In genomic region chr19:5192568-5192967, GRCh38 we compare ENCODE assay signal across 16 cellular contexts.
DNase-seq lines count a peak whose midpoint lies in the region; TF ChIP-seq lines count a peak whose summit lies in the region.
"Had no signal": no experiment of that assay in that cellular context is flagged by ENCODE, and none has a peak within 500 bp of the region (broad histone marks: within the 10 kb centered on the region; RNA-seq: fewer than 3 reads in every experiment).

No MANE protein-coding gene starts in this region.

- H3K23me2 ChIP-seq in H9 (ENCODE audit: insufficient read length, low read depth, low read length, poor library complexity, severe bottlenecking) = no peaks in the 10 kb centered on the region

- H3K4ac ChIP-seq in H9 (ENCODE audit: low read depth, low read length) = peak overlapping the region; percentile 29; the same call in 1 of the 2 replicates
- no peak overlapping the region for H3K4ac ChIP-seq in mesenchymal stem cell (ENCODE audit: low read depth in 1 of 2, low read length in 2 of 2)

- peak overlapping the region; percentile 54 for H3K18ac ChIP-seq in H9 (ENCODE audit: insufficient read length, low read depth, low read length)
- no peak overlapping the region for H3K18ac ChIP-seq in mesenchymal stem cell (ENCODE audit: low read depth in 1 of 2, low read length in 2 of 2)

- H3K27me3 Mint-ChIP-seq in H9 (ENCODE audit: low read depth) (0 out of 2 replicates have a peak, but pooled peaks cover 1% of the 10 kb centered on the region), neural progenitor cell (ENCODE audit: insufficient read depth, low read depth) (peaks cover 6% of the 10 kb centered on the region)
- H3K27me3 Mint-ChIP-seq in activated CD4-positive, alpha-beta memory T cell treated with anti-CD3 and anti-CD28 coated beads for 36 hours = peaks cover 3% of the 10 kb centered on the region

- no peak overlapping the region for H3K56ac ChIP-seq in H9 (ENCODE audit: insufficient read length, low read depth, low read length)

- no peaks in the 10 kb centered on the region for H3K9me3 ChIP-seq in H9 (ENCODE audit: control insufficient read depth, low read depth, low read length)
- no peaks in the 10 kb centered on the region for H3K9me3 ChIP-seq in neural progenitor cell (ENCODE audit: low read depth)
- no peaks in the 10 kb centered on the region for H3K9me3 ChIP-seq in osteoblast (ENCODE audit: low read depth, low read length)
- H3K9me3 ChIP-seq in mesenchymal stem cell (ENCODE audit: control insufficient read depth, low read length) = no peaks in the 10 kb centered on the region
- H3K9me3 ChIP-seq: A549, MG63 had no signal

- H4K20me1 ChIP-seq in H9 (ENCODE audit: control insufficient read depth, insufficient read depth, insufficient read length) (no peaks in the 10 kb centered on the region), neural progenitor cell (ENCODE audit: low read depth) (no peaks in the 10 kb centered on the region), osteoblast (ENCODE audit: insufficient read depth, low read length) (no peaks in the 10 kb centered on the region)

- H4K8ac ChIP-seq in H9 (replicated peaks; ENCODE audit: insufficient read length, low read depth, low read length) = no peak overlapping the region
- no peak overlapping the region for H4K8ac ChIP-seq in mesenchymal stem cell (ENCODE audit: low read length)

- H3K9me3 Mint-ChIP-seq in H9 = peaks cover 0 to 3% of the 10 kb centered on the region in 2 experiments; a peak in 1 of 5 replicates
- no peaks in the 10 kb centered on the region for H3K9me3 Mint-ChIP-seq in neural progenitor cell
- peaks cover 2% of the 10 kb centered on the region for H3K9me3 Mint-ChIP-seq in activated CD4-positive, alpha-beta memory T cell treated with anti-CD3 and anti-CD28 coated beads for 36 hours

- H3K36me3 ChIP-seq in neural progenitor cell = no peaks in the 10 kb centered on the region
- no peaks in the 10 kb centered on the region for H3K36me3 ChIP-seq in osteoblast (ENCODE audit: insufficient read depth, low read length)
- H3K36me3 ChIP-seq in mesenchymal stem cell (ENCODE audit: control insufficient read depth in 1 of 2, insufficient read depth in 2 of 2, low read depth in 1 of 2, low read length in 2 of 2) = no peaks in the 10 kb centered on the region
- H3K36me3 ChIP-seq: MG63 had no signal

- H3K36me3 Mint-ChIP-seq in H9 (ENCODE audit: insufficient read depth in 1 of 3, low read depth in 3 of 3) (peaks cover 0 to 3% (median 0%) of the 10 kb centered on the region in 3 experiments; a peak in 2 of 7 replicates), neural progenitor cell (peaks cover 6% of the 10 kb centered on the region)
- H3K36me3 Mint-ChIP-seq in activated CD4-positive, alpha-beta memory T cell treated with anti-CD3 and anti-CD28 coated beads for 36 hours = no peaks in the 10 kb centered on the region

- H3K9ac ChIP-seq in H9 (ENCODE audit: extremely low read depth, insufficient read length, low read length) (no peak overlapping the region), neural progenitor cell (no peak overlapping the region), mesenchymal stem cell (ENCODE audit: low read length) (no peak overlapping the region)
- H3K9ac ChIP-seq: KMS-11 had no signal

- no peak overlapping the region for H3K14ac ChIP-seq in H9 (ENCODE audit: insufficient read depth, low read length)
- H3K14ac ChIP-seq in mesenchymal stem cell (ENCODE audit: low read length in 2 of 2) = no peak overlapping the region

- POLR2A ChIA-PET in activated CD4-positive, alpha-beta memory T cell treated with anti-CD3 and anti-CD28 coated beads for 36 hours (lab: Charles Lee) = no interaction called here

- H2BK15ac ChIP-seq in H9 (ENCODE audit: low read depth, low read length) = no peak overlapping the region
- H2BK15ac ChIP-seq in mesenchymal stem cell (ENCODE audit: low read depth, poor library complexity, severe bottlenecking) = no peak overlapping the region

- peaks cover 3% of the 10 kb centered on the region; the same call in 1 of the 2 replicates for H3K4me1 ChIP-seq in H9 (ENCODE audit: insufficient read depth, low read length)
- peaks cover 18% of the 10 kb centered on the region for H3K4me1 ChIP-seq in neural progenitor cell
- H3K4me1 ChIP-seq in osteoblast (ENCODE audit: insufficient read depth, low read length) = peaks cover 4% of the 10 kb centered on the region
- H3K4me1 ChIP-seq in mesenchymal stem cell (ENCODE audit: control insufficient read depth, insufficient read depth, low read depth, low read length) = no peaks in the 10 kb centered on the region
- H3K4me1 ChIP-seq: A549 had no signal

- WGBS in H9 (ENCODE audit: extremely low coverage, insufficient read length, low lambda C conversion rate) = no CpG with 5 or more reads among the region's 5 CpGs
- 93% methylated on average over 5 of the region's 5 CpGs for WGBS in mesenchymal stem cell

- DNase-seq in H9 (peak; percentile 53), SK-MEL-5 (ENCODE audit: low read depth, low spot score) (peak; percentile 7), foreskin melanocyte (peak; percentile 34), neural progenitor cell (ENCODE audit: low spot score) (peak; percentile 29), osteoblast (ENCODE audit: insufficient read length, low spot score, missing footprints) (no peak), mesenchymal stem cell (no peak)
- DNase-seq in stimulated activated CD4-positive, alpha-beta T cell treated with anti-CD3 and anti-CD28 coated beads, Interleukin-15, amount 100 ng/mL, for 24 hours = no peak
- DNase-seq in activated CD4-positive, alpha-beta memory T cell treated with anti-CD3 and anti-CD28 coated beads for 36 hours = no peak
- DNase-seq: DMS 273 treated with DMSO at 0.1 percent for 48 hours, MG63, NCI-H2107, NCI-H226, SIG-M5 had no signal

- H2BK5ac ChIP-seq in H9 (ENCODE audit: insufficient read length, low read length) (no peak overlapping the region), mesenchymal stem cell (ENCODE audit: low read depth, low read length, poor library complexity, severe bottlenecking) (no peak overlapping the region)

- no peak overlapping the region for H2AK5ac ChIP-seq in H9 (ENCODE audit: insufficient read length, low read length)
- no peak overlapping the region for H2AK5ac ChIP-seq in mesenchymal stem cell (ENCODE audit: low read length, severe bottlenecking)

- intact Hi-C loops in activated CD4-positive, alpha-beta memory T cell treated with anti-CD3 and anti-CD28 coated beads for 36 hours (cut with micrococcal nuclease) = no loop called here

- H3K27ac ChIP-seq in H9 (ENCODE audit: insufficient read length, low read depth, low read length) = peak overlapping the region; percentile 65
- H3K27ac ChIP-seq in neural progenitor cell = peak overlapping the region; percentile 96
- no peak overlapping the region for H3K27ac ChIP-seq in osteoblast (ENCODE audit: low read depth, low read length)
- H3K27ac ChIP-seq in mesenchymal stem cell (ENCODE audit: low read length, poor library complexity, severe bottlenecking) = no peak overlapping the region
- H3K27ac ChIP-seq: C4-2B, KMS-11 had no signal

- H3K4me3 ChIP-seq in neural progenitor cell (no peak overlapping the region), osteoblast (ENCODE audit: insufficient read depth, low read length) (no peak overlapping the region), mesenchymal stem cell (ENCODE audit: insufficient read depth in 1 of 2, low read depth in 1 of 2, low read length in 2 of 2) (no peak overlapping the region)
- H3K4me3 ChIP-seq: A549, MG63 had no signal

- peaks cover 58% of the 10 kb centered on the region for H3F3A ChIP-seq in neural progenitor cell (ENCODE audit: low read depth)

- H3K4me3 Mint-ChIP-seq in H9 (peak overlapping the region in 1 of 2 experiments; percentile 59; a peak in 2 of 5 replicates), neural progenitor cell (peak overlapping the region; percentile 55)
- no peak overlapping the region for H3K4me3 Mint-ChIP-seq in activated CD4-positive, alpha-beta memory T cell treated with anti-CD3 and anti-CD28 coated beads for 36 hours

- no peak for TF ChIP-seq CTCF in H9 (conservative IDR thresholded peaks at IDR 0.05)
- TF ChIP-seq CTCF in neural progenitor cell (IDR thresholded peaks at IDR 0.05) = no peak
- no peak for TF ChIP-seq CTCF in osteoblast (IDR thresholded peaks at IDR 0.05; ENCODE audit: extremely low read depth, low read depth, low read length)

- H4K91ac ChIP-seq in H9 (ENCODE audit: insufficient read length, low read depth, low read length) (no peak overlapping the region), mesenchymal stem cell (ENCODE audit: low read length) (no peak overlapping the region)

- H3K4me2 ChIP-seq in H9 (ENCODE audit: insufficient read depth, insufficient read length, low read length) = no peak overlapping the region
- H3K4me2 ChIP-seq in neural progenitor cell = peak overlapping the region; percentile 23
- no peak overlapping the region for H3K4me2 ChIP-seq in osteoblast (ENCODE audit: insufficient read depth, low read length)
- no peak overlapping the region for H3K4me2 ChIP-seq in mesenchymal stem cell (ENCODE audit: low read length, poor library complexity, severe bottlenecking)
- H3K4me2 ChIP-seq: A549, KMS-11 had no signal

- H3K23ac ChIP-seq in H9 (ENCODE audit: insufficient read length, low read depth, low read length) (no peak overlapping the region), mesenchymal stem cell (ENCODE audit: low read length in 2 of 2) (no peak overlapping the region)

- H3K79me1 ChIP-seq in H9 (ENCODE audit: insufficient read depth, low read depth, low read length, poor library complexity, severe bottlenecking) (no peaks in the 10 kb centered on the region), mesenchymal stem cell (replicated peaks; ENCODE audit: low read length, poor library complexity, severe bottlenecking) (no peaks in the 10 kb centered on the region)

- peak overlapping the region; percentile 97 to 99 (median 98) for H3K27ac Mint-ChIP-seq in H9
- peak overlapping the region; percentile 99 for H3K27ac Mint-ChIP-seq in neural progenitor cell
- no peak overlapping the region for H3K27ac Mint-ChIP-seq in activated CD4-positive, alpha-beta memory T cell treated with anti-CD3 and anti-CD28 coated beads for 36 hours

- peak overlapping the region; percentile 94 for H2BK20ac ChIP-seq in H9 (ENCODE audit: low read depth, low read length, poor library complexity, severe bottlenecking)

- H3K79me2 ChIP-seq in H9 (ENCODE audit: insufficient read depth, low read length) = no peaks in the 10 kb centered on the region
- H3K79me2 ChIP-seq in neural progenitor cell (ENCODE audit: low read depth) = no peaks in the 10 kb centered on the region
- H3K79me2 ChIP-seq in osteoblast (ENCODE audit: insufficient read depth, low read length) = no peaks in the 10 kb centered on the region

- H2BK12ac ChIP-seq in H9 (ENCODE audit: insufficient read length, low read depth, low read length) (no peak overlapping the region), mesenchymal stem cell (ENCODE audit: low read length in 2 of 2) (no peak overlapping the region)

- H3K4me1 Mint-ChIP-seq in H9 = peaks cover 15 to 33% of the 10 kb centered on the region in 2 experiments
- H3K4me1 Mint-ChIP-seq in neural progenitor cell = peaks cover 48% of the 10 kb centered on the region
- no peaks in the 10 kb centered on the region for H3K4me1 Mint-ChIP-seq in activated CD4-positive, alpha-beta memory T cell treated with anti-CD3 and anti-CD28 coated beads for 36 hours (ENCODE audit: low read depth)

- H3K27me3 ChIP-seq in H9 (ENCODE audit: insufficient read depth, low read length) (no peaks in the 10 kb centered on the region), neural progenitor cell (no peaks in the 10 kb centered on the region), osteoblast (ENCODE audit: insufficient read depth, low read length) (no peaks in the 10 kb centered on the region), mesenchymal stem cell (ENCODE audit: control insufficient read depth in 1 of 2, insufficient read depth in 1 of 2, low read length in 2 of 2) (no peaks in the 10 kb centered on the region)
- H3K27me3 ChIP-seq: MG63 had no signal

- CTCF ChIA-PET in activated CD4-positive, alpha-beta memory T cell treated with anti-CD3 and anti-CD28 coated beads for 36 hours (lab: Charles Lee) = no interaction called here

- in situ Hi-C loops in SK-MEL-5 (cut with HindIII; ENCODE audit: low pct_unique_long_range_greater_than_20kb, low sequenced_read_pairs) = no loop called here

- no peak overlapping the region for H2BK120ac ChIP-seq in H9 (ENCODE audit: low read depth, low read length, poor library complexity, severe bottlenecking)
- H2BK120ac ChIP-seq in mesenchymal stem cell (ENCODE audit: low read depth, low read length) = no peak overlapping the region

- no peak overlapping the region for H2AFZ ChIP-seq in H9 (ENCODE audit: low read length)
- no peak overlapping the region for H2AFZ ChIP-seq in neural progenitor cell (replicated peaks)
- H2AFZ ChIP-seq in osteoblast (ENCODE audit: low read length) = no peak overlapping the region
- H2AFZ ChIP-seq in mesenchymal stem cell (ENCODE audit: low read depth, low read length) = no peak overlapping the region

- H3T11ph ChIP-seq in H9 (ENCODE audit: low read length) = no peak overlapping the region

- H4K5ac ChIP-seq in H9 (ENCODE audit: insufficient read length, low read depth, low read length) = no peak overlapping the region

Comparison
In these comparisons a context has a peak if more than half of its experiments do, and no peak if none do; other contexts are left out.
1. DNase-seq: peak in H9 (single experiment), SK-MEL-5 (single experiment), foreskin melanocyte (single experiment) and neural progenitor cell (single experiment); none in osteoblast (single experiment), mesenchymal stem cell (single experiment), stimulated activated CD4-positive, alpha-beta T cell treated with anti-CD3 and anti-CD28 coated beads, Interleukin-15, amount 100 ng/mL, for 24 hours (single experiment) and activated CD4-positive, alpha-beta memory T cell treated with anti-CD3 and anti-CD28 coated beads for 36 hours (single experiment).
2. H3K27ac ChIP-seq: peak in H9 (single experiment) and neural progenitor cell (single experiment); none in osteoblast (single experiment) and mesenchymal stem cell (single experiment).